13 cellular contexts compared by ENCODE assay signal in genomic region chr3:55405436-55405835, GRCh38.
A peak's percentile ranks its signal among the peaks of the same experiment; 100 is the strongest.
DNase-seq lines count a peak whose midpoint lies in the region; ATAC-seq and TF ChIP-seq lines count a peak whose summit lies in the region.
"Had no signal": no experiment of that assay in that cellular context is flagged by ENCODE, and none has a peak within 500 bp of the region (broad histone marks: within the 10 kb centered on the region; RNA-seq: fewer than 3 reads in every experiment).

No MANE protein-coding gene starts in this region.

- intact Hi-C loops in lower leg skin (cut with DNase I; ENCODE audit: low total_unique reads), result no loop called here

- DNase-seq in D341Med (ENCODE audit: low spot score) (peak; percentile 34), H7 (peak; percentile 52), SK-MEL-5 (ENCODE audit: low read depth, low spot score) (peak; percentile 60), iris pigment epithelial cell (ENCODE audit: low read depth) (peak; percentile 28), lower leg skin (ENCODE audit: low spot score in 2 of 2) (no peak)
- DNase-seq: NCI-H1105; stimulated activated naive B cell treated with anti-CD40 and anti-IgM and Interleukin-4, amounts not matched to agents 10 μg/mL and 1 μg/mL and 100 μg/mL, for 72 hours; T-helper 9 cell had no signal

- WGBS in lower leg skin, 2 donors, result 41 to 59% methylated on average over 8 of the region's 8 CpGs

- H3K27me3 ChIP-seq in H7 (ENCODE audit: control insufficient read depth, insufficient read depth, low read length), result no peaks in the 10 kb centered on the region
- H3K27me3 ChIP-seq: gastroesophageal sphincter had no signal

- H3K4me3 ChIP-seq in H7 (ENCODE audit: insufficient read depth, low read depth, low read length) (no peak overlapping the region), lower leg skin (ENCODE audit: low read depth, poor library complexity, severe bottlenecking) (no peak overlapping the region)
- H3K4me3 ChIP-seq: gastroesophageal sphincter, prostate gland had no signal

- ATAC-seq in HG02884 (IDR thresholded peaks at IDR 0.05; ENCODE audit: unreplicated experiment) (no peak), HG03520 (IDR thresholded peaks at IDR 0.05; ENCODE audit: unreplicated experiment) (no peak), GM18873 (IDR thresholded peaks at IDR 0.05; ENCODE audit: low FRiP score, unreplicated experiment) (no peak)
- ATAC-seq: gastroesophageal sphincter had no signal

- no peak for TF ChIP-seq CTCF in lower leg skin (IDR thresholded peaks at IDR 0.05)

- no peaks in the 10 kb centered on the region for H3K36me3 ChIP-seq in H7 (replicated peaks; ENCODE audit: control insufficient read depth, insufficient read depth, low read length)
- H3K36me3 ChIP-seq: gastroesophageal sphincter, prostate gland had no signal

- in situ Hi-C loops in SK-MEL-5 (cut with HindIII; ENCODE audit: low pct_unique_long_range_greater_than_20kb, low sequenced_read_pairs), result no loop called here

- no peak for TF ChIP-seq POLR2A in lower leg skin (IDR thresholded peaks at IDR 0.05)

Comparison
In these comparisons a context has a peak if more than half of its experiments do, and no peak if none do; other contexts are left out.
1. DNase-seq: peak in D341Med (single experiment), H7 (single experiment), SK-MEL-5 (single experiment) and iris pigment epithelial cell (single experiment); none in lower leg skin (0 of 2).